In genomic region chr13:113579686-113580085, GRCh38 we compare ENCODE assay signal across 25 cellular contexts.
"Had no signal": no experiment of that assay in that cellular context is flagged by ENCODE, and none has a peak within 500 bp of the region (broad histone marks: within the 10 kb centered on the region; RNA-seq: fewer than 3 reads in every experiment).

No MANE protein-coding gene starts in this region.

- H3K4me3 ChIP-seq: breast epithelium, esophagus muscularis mucosa, heart right ventricle, right atrium auricular region, smooth muscle cell, stomach, tibial artery had no signal

- H3K27me3 ChIP-seq: breast epithelium, esophagus muscularis mucosa, foreskin keratinocyte, heart right ventricle, right atrium auricular region, stomach, tibial artery had no signal

- FAIRE-seq: urothelium cell line had no signal

- H2AFZ ChIP-seq: parathyroid adenoma had no signal

- DNase-seq: activated B cell treated with CpG ODN at 0.5 μM for 24 hours; activated CD4-positive, alpha-beta T cell treated with anti-CD3 and anti-CD28 coated beads, Interleukin-2, amount 50 U/mL, for 1 hour; activated CD8-positive, alpha-beta T cell treated with anti-CD3 and anti-CD28 coated beads for 36 hours; activated naive CD8-positive, alpha-beta T cell treated with anti-CD3 and anti-CD28 coated beads, Interleukin-2, amount 50 U/mL, for 24 hours; activated T-cell treated with anti-CD3 and anti-CD28 coated beads, Interleukin-2, amount 50 U/mL, for 1 hour; amygdala; foreskin keratinocyte; heart right ventricle; midbrain; naive thymus-derived CD4-positive, alpha-beta T cell; stimulated activated CD4-positive, alpha-beta T cell treated with anti-CD3 and anti-CD28 coated beads, Interleukin-15, amount 100 ng/mL, for 24 hours; stimulated activated CD4-positive, alpha-beta T cell treated with anti-CD3 and anti-CD28 coated beads, Interleukin-2, amount 100 ng/mL, for 24 hours; stimulated activated naive B cell treated with anti-CD40 and anti-IgM and Interleukin-4, amounts not matched to agents 10 μg/mL and 1 μg/mL and 100 μg/mL, for 72 hours; T-helper 2 cell; tibial artery had no signal

- H3K4me3 Mint-ChIP-seq: activated B cell treated with CpG ODN at 0.5 μM for 24 hours; activated CD8-positive, alpha-beta T cell treated with anti-CD3 and anti-CD28 coated beads for 36 hours; activated naive CD4-positive, alpha-beta T cell treated with anti-CD3 and anti-CD28 coated beads, Interleukin-2, amount 50 U/mL, for 24 hours; activated naive CD8-positive, alpha-beta T cell treated with anti-CD3 and anti-CD28 coated beads, Interleukin-2, amount 50 U/mL, for 24 hours; central memory CD8-positive, alpha-beta T cell; dendritic cell treated with granulocyte-macrophage colony-stimulating factor and Interleukin-4, amounts not matched to agents 40 ng/mL and 50 ng/mL, for 4 days; naive thymus-derived CD4-positive, alpha-beta T cell; stimulated activated naive B cell treated with anti-CD40 and anti-IgM and Interleukin-4, amounts not matched to agents 10 μg/mL and 1 μg/mL and 100 μg/mL, for 72 hours had no signal

- H3K27ac ChIP-seq: breast epithelium, esophagus muscularis mucosa, foreskin keratinocyte, heart right ventricle, parathyroid adenoma, right atrium auricular region, stomach, tibial artery had no signal

- H3K9ac ChIP-seq: parathyroid adenoma had no signal

- H3K4me1 Mint-ChIP-seq: activated naive CD4-positive, alpha-beta T cell treated with anti-CD3 and anti-CD28 coated beads, Interleukin-2, amount 50 U/mL, for 24 hours had no signal

- ATAC-seq: activated CD8-positive, alpha-beta T cell treated with anti-CD3 and anti-CD28 coated beads for 36 hours; activated naive CD8-positive, alpha-beta T cell treated with anti-CD3 and anti-CD28 coated beads, Interleukin-2, amount 50 U/mL, for 24 hours; foreskin keratinocyte; heart right ventricle; naive thymus-derived CD4-positive, alpha-beta T cell; stimulated activated naive B cell treated with anti-CD40 and anti-IgM and Interleukin-4, amounts not matched to agents 10 μg/mL and 1 μg/mL and 100 μg/mL, for 72 hours had no signal

- H3K79me2 ChIP-seq: parathyroid adenoma had no signal

- H3K4me2 ChIP-seq: smooth muscle cell had no signal

- H3K4me1 ChIP-seq: breast epithelium, heart right ventricle, parathyroid adenoma, right atrium auricular region had no signal

- H3K27me3 Mint-ChIP-seq: activated B cell treated with CpG ODN at 0.5 μM for 24 hours had no signal

- H3K9me3 Mint-ChIP-seq: central memory CD8-positive, alpha-beta T cell had no signal

- H3K36me3 ChIP-seq: breast epithelium, esophagus muscularis mucosa, heart right ventricle, right atrium auricular region, stomach, tibial artery had no signal

- H3K27ac Mint-ChIP-seq: activated B cell treated with CpG ODN at 0.5 μM for 24 hours; activated CD8-positive, alpha-beta T cell treated with anti-CD3 and anti-CD28 coated beads for 36 hours; activated naive CD4-positive, alpha-beta T cell treated with anti-CD3 and anti-CD28 coated beads, Interleukin-2, amount 50 U/mL, for 24 hours; activated naive CD8-positive, alpha-beta T cell treated with anti-CD3 and anti-CD28 coated beads, Interleukin-2, amount 50 U/mL, for 24 hours; dendritic cell treated with granulocyte-macrophage colony-stimulating factor and Interleukin-4, amounts not matched to agents 40 ng/mL and 50 ng/mL, for 4 days; naive thymus-derived CD4-positive, alpha-beta T cell; stimulated activated naive B cell treated with anti-CD40 and anti-IgM and Interleukin-4, amounts not matched to agents 10 μg/mL and 1 μg/mL and 100 μg/mL, for 72 hours had no signal
